In genomic region chr12:32502693-32503510, GRCh38 we compare ENCODE assay signal across 10 cellular contexts.
DNase-seq lines count a peak whose midpoint lies in the region; ATAC-seq and TF ChIP-seq lines count a peak whose summit lies in the region.
"Had no signal": no experiment of that assay in that cellular context is flagged by ENCODE, and none has a peak within 500 bp of the region (broad histone marks: within the 10 kb centered on the region; RNA-seq: fewer than 3 reads in every experiment).

No MANE protein-coding gene starts in this region.

- H3K27me3 ChIP-seq in GM23338 (ENCODE audit: insufficient read depth) = no peaks in the 10 kb centered on the region
- no peaks in the 10 kb centered on the region for H3K27me3 ChIP-seq in adrenal gland
- no peaks in the 10 kb centered on the region for H3K27me3 ChIP-seq in heart right ventricle

- H3K4me3 Mint-ChIP-seq in GM23338 = peak overlapping the region; percentile 74
- no peak overlapping the region for H3K4me3 Mint-ChIP-seq in activated T-helper 1 cell treated with anti-CD3 and anti-CD28 coated beads, Interleukin-12 subunit alpha, Interleukin-12 subunit beta, Interleukin-2, Interleukin-4 antibody, amounts not matched to agents 30 ng/mL and 10 ng/mL and 1 ng/mL, durations not matched to agents 14 hours and 24 hours and 36 hours
- H3K4me3 Mint-ChIP-seq: activated CD8-positive, alpha-beta T cell treated with anti-CD3 and anti-CD28 coated beads for 36 hours; memory B cell had no signal

- peaks cover 56% of the 10 kb centered on the region for H3K4me1 ChIP-seq in GM23338 (ENCODE audit: insufficient read depth)
- H3K4me1 ChIP-seq in adrenal gland (replicated peaks in 1 of 2) = peaks cover 23 to 46% of the 10 kb centered on the region in 2 donors
- H3K4me1 ChIP-seq in heart right ventricle = peaks cover 7 to 77% (median 68%) of the 10 kb centered on the region in 9 donors

- H3K9me3 Mint-ChIP-seq in GM23338 = no peaks in the 10 kb centered on the region
- H3K9me3 Mint-ChIP-seq in activated T-helper 1 cell treated with anti-CD3 and anti-CD28 coated beads, Interleukin-12 subunit alpha, Interleukin-12 subunit beta, Interleukin-2, Interleukin-4 antibody, amounts not matched to agents 30 ng/mL and 10 ng/mL and 1 ng/mL, durations not matched to agents 14 hours and 24 hours and 36 hours = no peaks in the 10 kb centered on the region
- H3K9me3 Mint-ChIP-seq: activated CD8-positive, alpha-beta T cell treated with anti-CD3 and anti-CD28 coated beads for 36 hours; memory B cell had no signal

- no peaks in the 10 kb centered on the region for H3K36me3 Mint-ChIP-seq in GM23338 (ENCODE audit: low read depth)
- H3K36me3 Mint-ChIP-seq in activated T-helper 1 cell treated with anti-CD3 and anti-CD28 coated beads, Interleukin-12 subunit alpha, Interleukin-12 subunit beta, Interleukin-2, Interleukin-4 antibody, amounts not matched to agents 30 ng/mL and 10 ng/mL and 1 ng/mL, durations not matched to agents 14 hours and 24 hours and 36 hours (ENCODE audit: low read depth) = no peaks in the 10 kb centered on the region
- H3K36me3 Mint-ChIP-seq: memory B cell had no signal

- H3K4me3 ChIP-seq in GM23338 = peak overlapping the region; percentile 37
- peak overlapping the region in 1 of 4 donors; percentile 32 for H3K4me3 ChIP-seq in adrenal gland
- peak overlapping the region in 9 of 10 donors; percentile 8 to 47 (median 40) for H3K4me3 ChIP-seq in heart right ventricle

- peaks cover 21% of the 10 kb centered on the region; the same call in 1 of the 2 replicates for H4K20me1 ChIP-seq in GM23338 (replicated peaks; ENCODE audit: insufficient read depth)

- WGBS in adrenal gland, 4 donors = 5 to 7% (median 6%) methylated on average over 3 of the region's 3 CpGs
- WGBS in heart right ventricle, 2 donors = 24 to 25% methylated on average over 3 of the region's 3 CpGs

- peak; percentile 43 for DNase-seq in GM23338 (ENCODE audit: low spot score)
- DNase-seq in adrenal gland = peak; percentile 37 to 75 (median 56)
- DNase-seq in heart right ventricle = no peak
- DNase-seq in sciatic nerve (ENCODE audit: low spot score) = no peak
- no peak for DNase-seq in activated effector memory CD4-positive, alpha-beta T cell treated with anti-CD3 and anti-CD28 coated beads, Interleukin-2, amount 50 U/mL, for 16 hours
- no peak for DNase-seq in activated T-helper 1 cell treated with anti-CD3 and anti-CD28 coated beads, Interleukin-12 subunit alpha, Interleukin-12 subunit beta, Interleukin-2, Interleukin-4 antibody, amounts not matched to agents 30 ng/mL and 10 ng/mL and 1 ng/mL, durations not matched to agents 14 hours and 24 hours and 36 hours (ENCODE audit: low spot score)
- no peak for DNase-seq in NCI-H2029 (lab: John Stamatoyannopoulos, UW)
- DNase-seq: activated CD8-positive, alpha-beta T cell treated with anti-CD3 and anti-CD28 coated beads for 36 hours had no signal

- H2AFZ ChIP-seq in GM23338 = no peak overlapping the region

- intact Hi-C loops in adrenal gland (cut with DNase I) = no loop called here
- intact Hi-C loops in heart right ventricle (cut with DNase I) = no loop called here
- intact Hi-C loops in sciatic nerve (cut with DNase I) = no loop called here
- intact Hi-C loops in activated T-helper 1 cell treated with anti-CD3 and anti-CD28 coated beads, Interleukin-12 subunit alpha, Interleukin-12 subunit beta, Interleukin-2, Interleukin-4 antibody, amounts not matched to agents 30 ng/mL and 10 ng/mL and 1 ng/mL, durations not matched to agents 14 hours and 24 hours and 36 hours (cut with micrococcal nuclease) = no loop called here

- H3K27ac ChIP-seq in GM23338 (ENCODE audit: low read depth) (peak overlapping the region; percentile 15), adrenal gland (peak overlapping the region in 3 of 5 donors; percentile 45 to 77 (median 72)), heart right ventricle (peak overlapping the region in 8 of 10 donors; percentile 41 to 78 (median 64))

- no peaks in the 10 kb centered on the region for H3K9me2 ChIP-seq in GM23338 (ENCODE audit: insufficient read depth)

- H3K4me2 ChIP-seq in GM23338 = peak overlapping the region; percentile 53

- H3K27me3 Mint-ChIP-seq in GM23338 (ENCODE audit: insufficient read depth, low read depth, poor library complexity) = peaks cover 3% of the 10 kb centered on the region
- no peaks in the 10 kb centered on the region for H3K27me3 Mint-ChIP-seq in activated T-helper 1 cell treated with anti-CD3 and anti-CD28 coated beads, Interleukin-12 subunit alpha, Interleukin-12 subunit beta, Interleukin-2, Interleukin-4 antibody, amounts not matched to agents 30 ng/mL and 10 ng/mL and 1 ng/mL, durations not matched to agents 14 hours and 24 hours and 36 hours (ENCODE audit: insufficient read depth)

- ATAC-seq in GM23338 = peak; percentile 16
- ATAC-seq in heart right ventricle = peak in 6 of 8 donors; percentile 39 to 64 (median 46)
- ATAC-seq in sciatic nerve = peak; percentile 83
- no peak for ATAC-seq in HG03571 (IDR thresholded peaks at IDR 0.05; ENCODE audit: unreplicated experiment)
- ATAC-seq: activated CD8-positive, alpha-beta T cell treated with anti-CD3 and anti-CD28 coated beads for 36 hours had no signal

- TF ChIP-seq POLR2A in adrenal gland (IDR thresholded peaks at IDR 0.05) = no peak

- peak overlapping the region; percentile 90 for H3K27ac Mint-ChIP-seq in GM23338
- H3K27ac Mint-ChIP-seq in activated T-helper 1 cell treated with anti-CD3 and anti-CD28 coated beads, Interleukin-12 subunit alpha, Interleukin-12 subunit beta, Interleukin-2, Interleukin-4 antibody, amounts not matched to agents 30 ng/mL and 10 ng/mL and 1 ng/mL, durations not matched to agents 14 hours and 24 hours and 36 hours = no peak overlapping the region
- H3K27ac Mint-ChIP-seq: activated CD8-positive, alpha-beta T cell treated with anti-CD3 and anti-CD28 coated beads for 36 hours; memory B cell had no signal

- H3K9me3 ChIP-seq in adrenal gland (replicated peaks in 1 of 3) (no peaks in the 10 kb centered on the region), heart right ventricle (no peaks in the 10 kb centered on the region)

- peaks cover 94% of the 10 kb centered on the region for H3K79me2 ChIP-seq in GM23338 (replicated peaks; ENCODE audit: insufficient read depth)

- no peaks in the 10 kb centered on the region for H3K36me3 ChIP-seq in GM23338 (ENCODE audit: insufficient read depth)
- no peaks in the 10 kb centered on the region for H3K36me3 ChIP-seq in adrenal gland (replicated peaks in 1 of 2)
- H3K36me3 ChIP-seq in heart right ventricle = no peaks in the 10 kb centered on the region

- H3F3A ChIP-seq in GM23338 (replicated peaks; ENCODE audit: low read depth) = 0 out of 2 replicates have a peak, but pooled peaks cover 4% of the 10 kb centered on the region

- TF ChIP-seq CTCF in GM23338 (conservative IDR thresholded peaks at IDR 0.05; ENCODE audit: low read depth in 2 of 2) (no peak), adrenal gland (IDR thresholded peaks at IDR 0.05) (no peak), heart right ventricle (IDR thresholded peaks at IDR 0.05) (no peak)

- H3K4me1 Mint-ChIP-seq in GM23338 = peaks cover 59% of the 10 kb centered on the region
- peaks cover 6% of the 10 kb centered on the region for H3K4me1 Mint-ChIP-seq in activated T-helper 1 cell treated with anti-CD3 and anti-CD28 coated beads, Interleukin-12 subunit alpha, Interleukin-12 subunit beta, Interleukin-2, Interleukin-4 antibody, amounts not matched to agents 30 ng/mL and 10 ng/mL and 1 ng/mL, durations not matched to agents 14 hours and 24 hours and 36 hours (ENCODE audit: low read depth)

TF ChIP-seq in GM23338, 12 proteins besides CTCF, POLR2A, EP300 and RAD21 (continues in another document):
- TF ChIP-seq REST (IDR thresholded peaks at IDR 0.05; ENCODE audit: unreplicated experiment) (no peak), EZH2phosphoT487 (IDR thresholded peaks at IDR 0.05; ENCODE audit: unreplicated experiment) (no peak), CREB1 (CRISPR knock-in tag; IDR thresholded peaks at IDR 0.05; ENCODE audit: low read depth) (no peak), STAT1 (IDR thresholded peaks at IDR 0.05; ENCODE audit: unreplicated experiment) (no peak), JUNB (IDR thresholded peaks at IDR 0.05; ENCODE audit: unreplicated experiment) (no peak), ZNF331 (CRISPR knock-in tag; IDR thresholded peaks at IDR 0.05; ENCODE audit: low read depth) (no peak)

Comparison
In these comparisons a context has a peak if more than half of its experiments do, and no peak if none do; other contexts are left out.
1. DNase-seq: peak in GM23338 (single experiment) and adrenal gland (7 of 7); none in heart right ventricle (0 of 2), sciatic nerve (single experiment), activated effector memory CD4-positive, alpha-beta T cell treated with anti-CD3 and anti-CD28 coated beads, Interleukin-2, amount 50 U/mL, for 16 hours (single experiment), activated T-helper 1 cell treated with anti-CD3 and anti-CD28 coated beads, Interleukin-12 subunit alpha, Interleukin-12 subunit beta, Interleukin-2, Interleukin-4 antibody, amounts not matched to agents 30 ng/mL and 10 ng/mL and 1 ng/mL, durations not matched to agents 14 hours and 24 hours and 36 hours (single experiment) and NCI-H2029 (single experiment).
2. H3K27ac ChIP-seq: peak in every context shown above with its lines; median percentile 72 in adrenal gland; 64 in heart right ventricle; 15 in GM23338.